Comparison of ENCODE assay signal across 1 cellular context in the genomic region with DNA sequence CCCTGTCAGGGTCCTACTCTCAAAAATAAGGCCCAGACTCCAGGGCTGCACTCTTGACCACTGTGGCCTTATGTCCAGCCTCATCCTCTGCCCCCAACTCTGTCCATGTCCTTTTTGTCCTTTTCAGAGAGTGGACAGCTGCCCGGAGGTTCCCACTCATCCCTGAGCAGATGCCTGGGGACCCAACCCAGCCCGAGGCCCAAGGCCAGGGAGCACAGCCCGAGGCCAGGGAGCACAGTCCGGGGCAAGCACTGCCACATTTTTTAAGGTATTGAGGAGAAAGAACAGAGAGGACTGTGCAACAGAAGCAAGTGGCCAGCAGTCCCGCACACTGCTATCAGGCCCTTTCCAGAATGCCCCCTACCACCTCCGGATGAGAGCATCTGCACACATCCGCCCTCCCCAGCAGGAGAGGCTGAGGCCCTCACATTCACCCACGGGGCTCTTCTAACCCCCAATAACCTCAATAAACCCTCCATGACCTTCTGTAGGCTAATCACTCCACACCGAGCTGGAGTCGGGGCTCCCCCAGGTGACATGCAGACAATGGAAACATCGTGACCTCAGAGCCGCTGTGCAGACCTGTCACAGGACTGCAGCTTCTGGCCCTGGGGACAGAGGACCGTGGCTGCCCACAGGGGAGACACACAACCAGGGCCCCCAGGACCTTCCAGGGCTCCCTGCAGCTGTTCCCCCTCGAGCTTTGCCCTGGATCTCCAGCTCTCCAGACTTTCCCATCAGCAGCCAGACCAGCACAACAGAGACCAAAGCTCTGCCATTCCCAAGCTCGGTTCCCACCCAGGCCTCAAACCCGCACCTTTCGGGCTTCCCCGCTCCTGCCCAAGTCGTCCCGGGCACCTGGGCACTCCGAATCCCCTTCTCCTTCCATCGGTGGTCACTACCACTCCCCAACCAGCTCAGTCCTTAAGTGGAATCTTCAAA.
TF ChIP-seq lines count a peak whose summit lies in the region.

No MANE protein-coding gene starts in this region.

TF ChIP-seq in HEK293, 187 proteins besides CTCF, POLR2A, EP300 and RAD21:
- TF ChIP-seq ZIC2 (tag by site-specific recombination; IDR thresholded peaks at IDR 0.05) (0 out of 2 replicates have a peak, but pooled peaks have one; percentile 11), ZNF600 (tag by site-specific recombination; IDR thresholded peaks at IDR 0.05) (0 out of 2 replicates have a peak, but pooled peaks have one; percentile 18), GLIS2 (tag by site-specific recombination; IDR thresholded peaks at IDR 0.05) (no peak), BCL11B (tag by site-specific recombination; IDR thresholded peaks at IDR 0.05; ENCODE audit: low read depth) (no peak), ZFHX2 (tag by site-specific recombination; conservative IDR thresholded peaks at IDR 0.05) (0 out of 2 replicates have a peak, but pooled peaks have one; percentile 10), ZNF292 (tag by site-specific recombination; IDR thresholded peaks at IDR 0.05; ENCODE audit: borderline replicate concordance, low read depth) (no peak), EGR2 (tag by site-specific recombination; IDR thresholded peaks at IDR 0.05; ENCODE audit: low read depth) (0 out of 2 replicates have a peak, but pooled peaks have one; percentile 13)
